17 cellular contexts compared by ENCODE assay signal in the genomic region with DNA sequence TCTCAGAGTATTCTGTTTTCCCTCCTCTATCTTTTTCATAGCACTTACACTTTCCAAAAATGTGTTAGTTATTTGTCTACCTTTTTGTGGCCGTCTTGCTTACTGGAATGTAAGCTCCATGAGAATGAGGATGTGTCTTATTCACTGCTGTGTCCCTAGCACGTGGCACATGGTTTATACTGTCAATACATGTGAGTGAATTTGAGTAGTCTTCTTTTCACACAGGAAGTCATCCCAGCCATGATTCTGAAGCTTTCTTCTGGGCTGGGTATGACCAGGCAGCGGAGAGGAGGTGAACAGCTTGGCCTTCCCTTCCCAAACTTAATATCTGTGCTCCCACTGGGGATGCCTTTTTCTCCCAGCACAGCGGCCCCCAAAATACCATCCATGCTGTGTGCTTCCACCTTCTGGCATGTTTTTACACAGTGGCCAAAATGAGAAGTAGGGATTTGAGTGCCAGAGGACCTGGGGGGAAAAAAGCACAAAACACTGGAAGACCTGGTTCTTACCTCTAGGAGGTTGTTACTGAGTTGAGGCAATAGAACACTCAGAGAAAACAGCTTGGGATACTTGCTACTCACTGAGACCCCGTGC. TPM values are rescaled to one million over a fixed set of nuclear protein-coding genes. Genes with fewer than 3 reads are reported as not detected.
DNase-seq lines count a peak whose midpoint lies in the region; ATAC-seq and TF ChIP-seq lines count a peak whose summit lies in the region.
"Had no signal": no experiment of that assay in that cellular context is flagged by ENCODE, and none has a peak within 500 bp of the region (broad histone marks: within the 10 kb centered on the region; RNA-seq: fewer than 3 reads in every experiment).

No MANE protein-coding gene starts in this region.

- peaks cover 66% of the 10 kb centered on the region for H3K4me1 Mint-ChIP-seq in T-helper 1 cell treated with Interleukin-12 subunit alpha and Interleukin-12 subunit beta and Interleukin-4 antibody, amounts not matched to agents 30 μg/mL and 1 μg/mL, for 36 hours (ENCODE audit: low read depth)
- peaks cover 27% of the 10 kb centered on the region for H3K4me1 Mint-ChIP-seq in glutamatergic neuron (ENCODE audit: low read depth, unreplicated experiment)

- H3K9me3 Mint-ChIP-seq in T-helper 1 cell treated with Interleukin-12 subunit alpha and Interleukin-12 subunit beta and Interleukin-4 antibody, amounts not matched to agents 30 μg/mL and 1 μg/mL, for 36 hours: peaks cover 27% of the 10 kb centered on the region
- H3K9me3 Mint-ChIP-seq in glutamatergic neuron (ENCODE audit: unreplicated experiment): peaks cover 10% of the 10 kb centered on the region

- peak overlapping the region; percentile 8 for H3K27ac Mint-ChIP-seq in T-helper 1 cell treated with Interleukin-12 subunit alpha and Interleukin-12 subunit beta and Interleukin-4 antibody, amounts not matched to agents 30 μg/mL and 1 μg/mL, for 36 hours
- H3K27ac Mint-ChIP-seq in glutamatergic neuron (ENCODE audit: unreplicated experiment): no peak overlapping the region
- H3K27ac Mint-ChIP-seq: naive B cell had no signal

- no peak overlapping the region for H3K4me3 Mint-ChIP-seq in T-helper 1 cell treated with Interleukin-12 subunit alpha and Interleukin-12 subunit beta and Interleukin-4 antibody, amounts not matched to agents 30 μg/mL and 1 μg/mL, for 36 hours
- no peak overlapping the region for H3K4me3 Mint-ChIP-seq in glutamatergic neuron (ENCODE audit: unreplicated experiment)
- H3K4me3 Mint-ChIP-seq: naive B cell had no signal

- peak overlapping the region in 3 of 4 donors; percentile 78 to 83 (median 81) for H3K27ac ChIP-seq in gastroesophageal sphincter
- H3K27ac ChIP-seq in neutrophil: peak overlapping the region; percentile 86
- peak overlapping the region; percentile 3 to 91 (median 88) for H3K27ac ChIP-seq in transverse colon
- H3K27ac ChIP-seq: 22Rv1 had no signal

- intact Hi-C loops in transverse colon (cut with DNase I; ENCODE audit: low total_unique reads): no loop called here

- TF ChIP-seq CTCF in gastroesophageal sphincter (IDR thresholded peaks at IDR 0.05): no peak
- no peak for TF ChIP-seq CTCF in neutrophil (IDR thresholded peaks at IDR 0.05)
- TF ChIP-seq CTCF in transverse colon (IDR thresholded peaks at IDR 0.05): no peak
- TF ChIP-seq CTCF in glutamatergic neuron (IDR thresholded peaks at IDR 0.05; ENCODE audit: partially characterized antibody, unreplicated experiment): no peak

- WGBS in gastroesophageal sphincter (ENCODE audit: low coverage in 1 of 2), 2 donors: 73 to 86% methylated on average over 4 to 5 of the region's 5 CpGs
- 70 to 73% methylated on average over 3 to 5 of the region's 5 CpGs for WGBS in transverse colon (ENCODE audit: low coverage in 1 of 2), 2 donors

- peaks cover 56% of the 10 kb centered on the region for H3K36me3 Mint-ChIP-seq in T-helper 1 cell treated with Interleukin-12 subunit alpha and Interleukin-12 subunit beta and Interleukin-4 antibody, amounts not matched to agents 30 μg/mL and 1 μg/mL, for 36 hours (ENCODE audit: low read depth)
- H3K36me3 Mint-ChIP-seq in glutamatergic neuron (ENCODE audit: unreplicated experiment): peaks cover 24% of the 10 kb centered on the region

- in situ Hi-C loops in transverse colon (cut with MboI; ENCODE audit: low pct_ligation_motif_present in 1 of 4, low pct_unique_long_range_greater_than_20kb in 1 of 4, low sequenced_read_pairs in 3 of 4): no loop called here

- ATAC-seq in gastroesophageal sphincter: no peak
- ATAC-seq: gastrocnemius medialis had no signal

- TF ChIP-seq EP300 in gastroesophageal sphincter (IDR thresholded peaks at IDR 0.05): no peak
- no peak for TF ChIP-seq EP300 in transverse colon (IDR thresholded peaks at IDR 0.05; ENCODE audit: low read depth)

- TF ChIP-seq POLR2A in gastroesophageal sphincter (IDR thresholded peaks at IDR 0.05) (no peak), transverse colon (IDR thresholded peaks at IDR 0.05) (no peak)

- peaks cover 28% of the 10 kb centered on the region for H3K27me3 Mint-ChIP-seq in T-helper 1 cell treated with Interleukin-12 subunit alpha and Interleukin-12 subunit beta and Interleukin-4 antibody, amounts not matched to agents 30 μg/mL and 1 μg/mL, for 36 hours (ENCODE audit: low read depth)
- H3K27me3 Mint-ChIP-seq in glutamatergic neuron (ENCODE audit: unreplicated experiment): peaks cover 20% of the 10 kb centered on the region

- H3K9me3 ChIP-seq in gastroesophageal sphincter: peaks cover 0 to 14% (median 0%) of the 10 kb centered on the region in 3 donors
- no peaks in the 10 kb centered on the region for H3K9me3 ChIP-seq in neutrophil
- H3K9me3 ChIP-seq in transverse colon: peaks cover 0 to 6% of the 10 kb centered on the region in 2 donors

- no peaks in the 10 kb centered on the region for H3K27me3 ChIP-seq in gastroesophageal sphincter
- H3K27me3 ChIP-seq in neutrophil: no peaks in the 10 kb centered on the region
- no peaks in the 10 kb centered on the region for H3K27me3 ChIP-seq in transverse colon
- H3K27me3 ChIP-seq: BE2C, gastrocnemius medialis had no signal

- H3K4me3 ChIP-seq in gastroesophageal sphincter: no peak overlapping the region
- peak overlapping the region in 1 of 2 experiments; percentile 33 for H3K4me3 ChIP-seq in neutrophil (ENCODE audit: low read depth in 1 of 2, low read length in 1 of 2)
- H3K4me3 ChIP-seq in transverse colon: no peak overlapping the region

- H3K4me1 ChIP-seq in gastroesophageal sphincter: peaks cover 10 to 77% (median 24%) of the 10 kb centered on the region in 3 donors
- H3K4me1 ChIP-seq in neutrophil (ENCODE audit: control insufficient read depth in 1 of 2, insufficient read depth in 1 of 2, low read depth in 1 of 2, low read length in 1 of 2): peaks cover 100% of the 10 kb centered on the region in 2 experiments
- H3K4me1 ChIP-seq in transverse colon: peaks cover 40 to 67% (median 59%) of the 10 kb centered on the region in 4 donors

- H3K36me3 ChIP-seq in gastroesophageal sphincter (no peaks in the 10 kb centered on the region), neutrophil (peaks cover 13% of the 10 kb centered on the region), transverse colon (no peaks in the 10 kb centered on the region)
- H3K36me3 ChIP-seq: gastrocnemius medialis had no signal

- DNase-seq in T-helper 1 cell (no peak), transverse colon (no peak), glutamatergic neuron (no peak), NCI-H345 (lab: John Stamatoyannopoulos, UW) (no peak), NCI-H187 treated with DMSO at 0.1 percent for 48 hours (lab: John Stamatoyannopoulos, UW) (no peak)
- DNase-seq: activated CD4-positive, CD25-positive, alpha-beta regulatory T cell; activated gamma-delta T cell treated with Interleukin-2 at 50 U/mL for 16 hours; gastrocnemius medialis; naive B cell; NCI-H2029 treated with DMSO at 0.1 percent for 48 hours; NCI-H510A; Right ventricle myocardium superior had no signal

RNA-seq across cellular contexts. Expression of gene PLEKHG3, which starts 10.3 kb away (rescaled TPM):
- total RNA-seq in gastroesophageal sphincter (10 to 100 TPM; 44.2 to 79.4 (median 57.7) TPM), transverse colon (100 to 1,000 TPM in 2 of 4 donors, 10 to 100 TPM in 2; 58.1 to 273 (median 94.7) TPM), glutamatergic neuron (ENCODE audit: unreplicated experiment) (10.1 TPM)
